ENCODE assay signal across 2 cellular contexts in genomic region chr2:6866239-6866745, GRCh38.
TF ChIP-seq lines count a peak whose summit lies in the region.

No MANE protein-coding gene starts in this region.

TF ChIP-seq in HEK293, 187 proteins besides CTCF, POLR2A, EP300 and RAD21:
- peak; percentile 77 for TF ChIP-seq SCRT2 (tag by site-specific recombination; IDR thresholded peaks at IDR 0.05)
- TF ChIP-seq ZEB2 (tag by site-specific recombination; IDR thresholded peaks at IDR 0.05) = peak; percentile 65
- no peak for TF ChIP-seq ZBTB44 (tag by site-specific recombination; IDR thresholded peaks at IDR 0.05)

TF ChIP-seq in H1, 55 proteins besides CTCF, POLR2A, EP300 and RAD21:
- TF ChIP-seq SIN3A (conservative IDR thresholded peaks at IDR 0.05 in 1 of 2, IDR thresholded peaks at IDR 0.05 in 1 of 2; ENCODE audit: low read depth in 1 of 2, low read length in 2 of 2) (peak in 1 of 2 experiments; percentile 44; a peak in 1 of 4 replicates), CHD7 (IDR thresholded peaks at IDR 0.05; ENCODE audit: insufficient replicate concordance, low read length) (no peak), NANOG (IDR thresholded peaks at IDR 0.05; ENCODE audit: insufficient read depth, low read depth, low read length, poor library complexity, severe bottlenecking) (no peak), MAFK (IDR thresholded peaks at IDR 0.05; ENCODE audit: low read depth, low read length) (0 out of 2 replicates have a peak, but pooled peaks have one; percentile 2)
